In the genomic region with DNA sequence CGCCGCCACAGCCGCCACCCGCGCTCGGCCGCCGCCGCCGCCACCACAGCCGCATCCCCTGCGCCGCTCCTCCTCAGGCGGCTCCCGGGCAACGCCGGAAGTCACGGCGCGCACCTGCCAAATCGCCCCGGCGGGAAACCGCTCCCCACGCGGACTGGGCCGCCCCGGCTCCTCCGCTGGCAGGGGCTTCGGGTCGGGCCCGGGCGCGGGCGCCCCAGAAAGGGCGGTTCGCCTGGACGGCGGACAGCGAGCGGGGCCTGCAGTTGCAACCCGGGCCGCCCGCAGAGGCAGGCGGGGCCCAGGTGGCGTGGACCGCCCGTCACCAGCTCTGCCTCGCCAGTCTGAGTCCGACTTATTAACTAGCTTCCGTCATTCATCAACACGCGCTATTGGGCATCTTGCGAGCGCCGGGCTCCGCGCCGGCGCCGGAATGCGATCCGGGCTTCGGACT, we compare ENCODE assay signal across 8 cellular contexts. TPM values are rescaled to one million over a fixed set of nuclear protein-coding genes. Genes with fewer than 3 reads are reported as not detected.
DNase-seq lines count a peak whose midpoint lies in the region; ATAC-seq and TF ChIP-seq lines count a peak whose summit lies in the region.

A gene with protein sequence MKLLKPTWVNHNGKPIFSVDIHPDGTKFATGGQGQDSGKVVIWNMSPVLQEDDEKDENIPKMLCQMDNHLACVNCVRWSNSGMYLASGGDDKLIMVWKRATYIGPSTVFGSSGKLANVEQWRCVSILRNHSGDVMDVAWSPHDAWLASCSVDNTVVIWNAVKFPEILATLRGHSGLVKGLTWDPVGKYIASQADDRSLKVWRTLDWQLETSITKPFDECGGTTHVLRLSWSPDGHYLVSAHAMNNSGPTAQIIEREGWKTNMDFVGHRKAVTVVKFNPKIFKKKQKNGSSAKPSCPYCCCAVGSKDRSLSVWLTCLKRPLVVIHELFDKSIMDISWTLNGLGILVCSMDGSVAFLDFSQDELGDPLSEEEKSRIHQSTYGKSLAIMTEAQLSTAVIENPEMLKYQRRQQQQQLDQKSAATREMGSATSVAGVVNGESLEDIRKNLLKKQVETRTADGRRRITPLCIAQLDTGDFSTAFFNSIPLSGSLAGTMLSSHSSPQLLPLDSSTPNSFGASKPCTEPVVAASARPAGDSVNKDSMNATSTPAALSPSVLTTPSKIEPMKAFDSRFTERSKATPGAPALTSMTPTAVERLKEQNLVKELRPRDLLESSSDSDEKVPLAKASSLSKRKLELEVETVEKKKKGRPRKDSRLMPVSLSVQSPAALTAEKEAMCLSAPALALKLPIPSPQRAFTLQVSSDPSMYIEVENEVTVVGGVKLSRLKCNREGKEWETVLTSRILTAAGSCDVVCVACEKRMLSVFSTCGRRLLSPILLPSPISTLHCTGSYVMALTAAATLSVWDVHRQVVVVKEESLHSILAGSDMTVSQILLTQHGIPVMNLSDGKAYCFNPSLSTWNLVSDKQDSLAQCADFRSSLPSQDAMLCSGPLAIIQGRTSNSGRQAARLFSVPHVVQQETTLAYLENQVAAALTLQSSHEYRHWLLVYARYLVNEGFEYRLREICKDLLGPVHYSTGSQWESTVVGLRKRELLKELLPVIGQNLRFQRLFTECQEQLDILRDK (minus strand): TSS at position 93 of the 451 bp plus-strand sequence. CDS start 257 bp downstream, outside the sequence.

- POLR2A ChIA-PET in naive thymus-derived CD4-positive, alpha-beta T cell (lab: Charles Lee), result interaction anchor here (0.5 to 3.1 kb wide), 11 partner anchors 8 to 309 kb away, joined by 3 to 41 read pairs (median 8); a partner anchor contains a TSS

- ATAC-seq in naive thymus-derived CD4-positive, alpha-beta T cell, result peak; percentile 77

- CTCF ChIA-PET in naive thymus-derived CD4-positive, alpha-beta T cell (lab: Charles Lee), result no interaction called here

- no peaks in the 10 kb centered on the region for H3K27me3 ChIP-seq in naive thymus-derived CD4-positive, alpha-beta T cell (ENCODE audit: control insufficient read depth in 2 of 2, insufficient read depth in 2 of 2, low read length in 2 of 2)

- no peaks in the 10 kb centered on the region for H3K9me3 Mint-ChIP-seq in naive thymus-derived CD4-positive, alpha-beta T cell

- H3K27ac Mint-ChIP-seq in naive thymus-derived CD4-positive, alpha-beta T cell, result peak within 1 kb of the TSS; percentile 84 to 97 (median 92)

- peaks cover 0 to 31% (median 0%) of the 10 kb centered on the region in 5 donors for H3K36me3 Mint-ChIP-seq in naive thymus-derived CD4-positive, alpha-beta T cell

- H3K4me1 Mint-ChIP-seq in naive thymus-derived CD4-positive, alpha-beta T cell, result peaks cover 32 to 56% (median 47%) of the 10 kb centered on the region in 7 donors

- intact Hi-C loops in naive thymus-derived CD4-positive, alpha-beta T cell (cut with micrococcal nuclease), result loop anchor here (1.0 to 10.0 kb wide), 9 partner anchors 16 to 1573 kb away; a partner anchor contains a TSS

- H3K27ac ChIP-seq in naive thymus-derived CD4-positive, alpha-beta T cell (ENCODE audit: low read depth, low read length), result peak within 1 kb of the TSS; percentile 80

- H3K4me3 ChIP-seq in naive thymus-derived CD4-positive, alpha-beta T cell (ENCODE audit: low read length), result peak within 1 kb of the TSS; percentile 97

- DNase-seq in COR-L47 (lab: John Stamatoyannopoulos, UW), result peak; percentile 81
- DNase-seq in GM20000 (ENCODE audit: low spot score), result peak; percentile 92
- DNase-seq in HT-29 (ENCODE audit: low spot score), result peak; percentile 86
- peak; percentile 92 to 94 for DNase-seq in activated T-cell treated with anti-CD3 and anti-CD28 coated beads, Interleukin-2, amount 50 U/mL, for 48 hours
- peak; percentile 72 for DNase-seq in fibroblast of gingiva (ENCODE audit: low read depth)
- peak; percentile 72 to 97 (median 87) for DNase-seq in naive thymus-derived CD4-positive, alpha-beta T cell
- peak; percentile 67 to 91 (median 79) for DNase-seq in stimulated activated naive CD4-positive, alpha-beta T cell (lab: John Stamatoyannopoulos, UW)

- H3K4me3 Mint-ChIP-seq in naive thymus-derived CD4-positive, alpha-beta T cell, result peak within 1 kb of the TSS; percentile 88 to 95 (median 93)

- peaks cover 16 to 23% of the 10 kb centered on the region in 2 donors for H3K4me1 ChIP-seq in naive thymus-derived CD4-positive, alpha-beta T cell (ENCODE audit: control insufficient read depth in 2 of 2, insufficient read depth in 2 of 2, low read length in 2 of 2)

- H3K36me3 ChIP-seq in naive thymus-derived CD4-positive, alpha-beta T cell (ENCODE audit: control insufficient read depth in 2 of 3, insufficient read depth in 3 of 3, low read length in 3 of 3), result peaks cover 0 to 16% (median 3%) of the 10 kb centered on the region in 3 experiments

- TF ChIP-seq CTCF in GM20000 (IDR thresholded peaks at IDR 0.05; ENCODE audit: extremely low read depth, missing control alignments), result no peak

- no peaks in the 10 kb centered on the region for H3K9me3 ChIP-seq in naive thymus-derived CD4-positive, alpha-beta T cell (ENCODE audit: control insufficient read depth in 2 of 3, low read length in 3 of 3)

- H3K27me3 Mint-ChIP-seq in naive thymus-derived CD4-positive, alpha-beta T cell, result no peaks in the 10 kb centered on the region

TF ChIP-seq in PFSK-1, 5 proteins besides CTCF, POLR2A, EP300 and RAD21:
- no peak for TF ChIP-seq POLR2AphosphoS5 (IDR thresholded peaks at IDR 0.05; ENCODE audit: low read depth, low read length)
- TF ChIP-seq SIN3A (IDR thresholded peaks at IDR 0.05; ENCODE audit: borderline replicate concordance, insufficient read depth, low read length), result 0 out of 2 replicates have a peak, but pooled peaks have one; percentile 19
- peak; percentile 60; the same call in 1 of the 2 replicates for TF ChIP-seq TAF1 (IDR thresholded peaks at IDR 0.05; ENCODE audit: borderline replicate concordance, insufficient read depth, low read length)
- peak; percentile 74 for TF ChIP-seq FOXP2 (optimal IDR thresholded peaks at IDR 0.05; ENCODE audit: borderline replicate concordance, extremely low read depth, extremely low read length, insufficient read depth)
- TF ChIP-seq, protein P1, sequence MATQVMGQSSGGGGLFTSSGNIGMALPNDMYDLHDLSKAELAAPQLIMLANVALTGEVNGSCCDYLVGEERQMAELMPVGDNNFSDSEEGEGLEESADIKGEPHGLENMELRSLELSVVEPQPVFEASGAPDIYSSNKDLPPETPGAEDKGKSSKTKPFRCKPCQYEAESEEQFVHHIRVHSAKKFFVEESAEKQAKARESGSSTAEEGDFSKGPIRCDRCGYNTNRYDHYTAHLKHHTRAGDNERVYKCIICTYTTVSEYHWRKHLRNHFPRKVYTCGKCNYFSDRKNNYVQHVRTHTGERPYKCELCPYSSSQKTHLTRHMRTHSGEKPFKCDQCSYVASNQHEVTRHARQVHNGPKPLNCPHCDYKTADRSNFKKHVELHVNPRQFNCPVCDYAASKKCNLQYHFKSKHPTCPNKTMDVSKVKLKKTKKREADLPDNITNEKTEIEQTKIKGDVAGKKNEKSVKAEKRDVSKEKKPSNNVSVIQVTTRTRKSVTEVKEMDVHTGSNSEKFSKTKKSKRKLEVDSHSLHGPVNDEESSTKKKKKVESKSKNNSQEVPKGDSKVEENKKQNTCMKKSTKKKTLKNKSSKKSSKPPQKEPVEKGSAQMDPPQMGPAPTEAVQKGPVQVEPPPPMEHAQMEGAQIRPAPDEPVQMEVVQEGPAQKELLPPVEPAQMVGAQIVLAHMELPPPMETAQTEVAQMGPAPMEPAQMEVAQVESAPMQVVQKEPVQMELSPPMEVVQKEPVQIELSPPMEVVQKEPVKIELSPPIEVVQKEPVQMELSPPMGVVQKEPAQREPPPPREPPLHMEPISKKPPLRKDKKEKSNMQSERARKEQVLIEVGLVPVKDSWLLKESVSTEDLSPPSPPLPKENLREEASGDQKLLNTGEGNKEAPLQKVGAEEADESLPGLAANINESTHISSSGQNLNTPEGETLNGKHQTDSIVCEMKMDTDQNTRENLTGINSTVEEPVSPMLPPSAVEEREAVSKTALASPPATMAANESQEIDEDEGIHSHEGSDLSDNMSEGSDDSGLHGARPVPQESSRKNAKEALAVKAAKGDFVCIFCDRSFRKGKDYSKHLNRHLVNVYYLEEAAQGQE (IDR thresholded peaks at IDR 0.05; ENCODE audit: insufficient read depth in 1 of 2, low read depth in 2 of 2, low read length in 2 of 2), result peak; percentile 11 to 33; a peak in 2 of 4 replicates
TF ChIP-seq in PFSK-1: peak in this region for 4.

RNA-seq across cellular contexts. Expression of the gene that starts here (rescaled TPM):
- 61.2 and 65.1 TPM in 2 replicates for total RNA-seq in HT-29 (2014; rRNA removed; shearing (Covaris generic))
- 24.6 TPM for polyA plus RNA-seq in PFSK-1 (2012; ENCODE audit: insufficient read length, low read depth)
- total RNA-seq in naive thymus-derived CD4-positive, alpha-beta T cell, result 10 to 100 TPM; 21.2 to 42.3 (median 29.2) TPM
- 1 to 10 TPM; 2.8 to 4.9 TPM for polyA plus RNA-seq in naive thymus-derived CD4-positive, alpha-beta T cell

Comparison
In these comparisons a context has a peak if more than half of its experiments do, and no peak if none do; other contexts are left out.
1. Peak in every context shown above with its lines: DNase-seq, ATAC-seq, H3K4me3 ChIP-seq and H3K27ac ChIP-seq.